Comparison of ENCODE assay signal across 18 cellular contexts in genomic region chr1:92728687-92729086, GRCh38. TPM values are rescaled to one million over a fixed set of nuclear protein-coding genes. Genes with fewer than 3 reads are reported as not detected.
A peak's percentile ranks its signal among the peaks of the same experiment; 100 is the strongest.
DNase-seq lines count a peak whose midpoint lies in the region; FAIRE-seq and TF ChIP-seq lines count a peak whose summit lies in the region.
"Had no signal": no experiment of that assay in that cellular context is flagged by ENCODE, and none has a peak within 500 bp of the region (broad histone marks: within the 10 kb centered on the region; RNA-seq: fewer than 3 reads in every experiment).

No MANE protein-coding gene starts in this region.

- H3K9ac ChIP-seq in skeletal muscle satellite cell (ENCODE audit: low read depth, low read length) = no peak overlapping the region

- no peaks in the 10 kb centered on the region for H3K9me3 ChIP-seq in skeletal muscle satellite cell (replicated peaks; ENCODE audit: low read length)
- H3K9me3 ChIP-seq: gastrocnemius medialis had no signal

- no peaks in the 10 kb centered on the region for H3K27me3 ChIP-seq in skeletal muscle satellite cell (ENCODE audit: control insufficient read depth, insufficient read depth, low read length)
- H3K27me3 ChIP-seq: gastrocnemius medialis had no signal

- peak overlapping the region; percentile 25 for H3K4me2 ChIP-seq in skeletal muscle satellite cell (ENCODE audit: low read length)

- no peaks in the 10 kb centered on the region for H3K36me3 ChIP-seq in skeletal muscle satellite cell (ENCODE audit: insufficient read depth, low read length)
- H3K36me3 ChIP-seq: gastrocnemius medialis had no signal

- H3K4me1 ChIP-seq in skeletal muscle satellite cell (ENCODE audit: control insufficient read depth, insufficient read depth, low read length) = peaks cover 12% of the 10 kb centered on the region
- H3K4me1 ChIP-seq: gastrocnemius medialis had no signal

- FAIRE-seq in RCC 7860 (lab: Jason Lieb, UNC) = peak; percentile 63

- DNase-seq in NOMO-1 (lab: John Stamatoyannopoulos, UW; ENCODE audit: unreplicated experiment in 2 of 2) = peak; percentile 44 to 62
- DNase-seq in NOMO-1 treated with dmso at 0.1 percent for 144 hours (lab: John Stamatoyannopoulos, UW; ENCODE audit: unreplicated experiment) = no peak
- peak; percentile 52 for DNase-seq in RCC 7860 (ENCODE audit: low spot score)
- peak; percentile 40 for DNase-seq in fibroblast of the aortic adventitia (ENCODE audit: low read depth)
- DNase-seq in KG1 (lab: John Stamatoyannopoulos, UW) = no peak
- DNase-seq in HuH-7 (ENCODE audit: low spot score) = no peak
- DNase-seq in NCI-H526 treated with DMSO at 0.1 percent for 48 hours (lab: John Stamatoyannopoulos, UW) = no peak
- DNase-seq: activated CD4-positive, alpha-beta memory T cell treated with anti-CD3 and anti-CD28 coated beads, Interleukin-2, amount 10 ng/mL, durations not matched to agents 7 days and 5 days; activated T-cell treated with anti-CD3 and anti-CD28 coated beads, Interleukin-2, amount 50 U/mL, for 4 hours; CD4-positive, alpha-beta T cell; DMS79 treated with DMSO at 0.1 percent for 48 hours; effector memory CD4-positive, alpha-beta T cell; gastrocnemius medialis; Kasumi-1; posterior cingulate gyrus; stimulated activated naive CD4-positive, alpha-beta T cell; trophoblast cell had no signal

- TF ChIP-seq CTCF in fibroblast of the aortic adventitia (IDR thresholded peaks at IDR 0.05; ENCODE audit: insufficient read depth, low read length) = no peak

- no peak overlapping the region for H3K4me3 ChIP-seq in fibroblast of the aortic adventitia (ENCODE audit: low read depth, low read length)
- no peak overlapping the region for H3K4me3 ChIP-seq in skeletal muscle satellite cell (ENCODE audit: low read length)
- H3K4me3 ChIP-seq: gastrocnemius medialis had no signal

RNA-seq across cellular contexts. Expression of gene EVI5, which starts 56.2 kb away (rescaled TPM):
- 55.3 and 126 TPM in 2 replicates for total RNA-seq in fibroblast of the aortic adventitia (ENCODE audit: low replicate concordance)
- total RNA-seq in skeletal muscle satellite cell (2012; rRNA removed) = 15.5 and 17.7 TPM in 2 replicates

Comparison
In these comparisons a context has a peak if more than half of its experiments do, and no peak if none do; other contexts are left out.
1. DNase-seq: peak in NOMO-1 (2 of 2), RCC 7860 (single experiment) and fibroblast of the aortic adventitia (single experiment); none in NOMO-1 treated with dmso at 0.1 percent for 144 hours (single experiment), KG1 (single experiment), HuH-7 (single experiment) and NCI-H526 treated with DMSO at 0.1 percent for 48 hours (single experiment).